In genomic region chr12:106140223-106140986, GRCh38 we compare ENCODE assay signal across 9 cellular contexts. TPM values are rescaled to one million over a fixed set of nuclear protein-coding genes. Genes with fewer than 3 reads are reported as not detected.
DNase-seq lines count a peak whose midpoint lies in the region; TF ChIP-seq lines count a peak whose summit lies in the region.
"Had no signal": no experiment of that assay in that cellular context is flagged by ENCODE, and none has a peak within 500 bp of the region (broad histone marks: within the 10 kb centered on the region; RNA-seq: fewer than 3 reads in every experiment).

No MANE protein-coding gene starts in this region.

- H3K4me3 ChIP-seq in ascending aorta (peak overlapping the region; percentile 87 to 95), iPS-20b (ENCODE audit: low read length) (peak overlapping the region; percentile 83), smooth muscle cell (peak overlapping the region; percentile 88)
- H3K4me3 ChIP-seq: K562 had no signal

- no peaks in the 10 kb centered on the region; the same call in 1 of the 2 replicates for H3K27me3 Mint-ChIP-seq in HFFc6 (ENCODE audit: insufficient read depth)

- TF ChIP-seq CTCF in HFFc6 (IDR thresholded peaks at IDR 0.05) (no peak), ascending aorta (IDR thresholded peaks at IDR 0.05) (no peak), smooth muscle cell (IDR thresholded peaks at IDR 0.05; ENCODE audit: borderline replicate concordance, insufficient read depth, poor library complexity, severe bottlenecking) (no peak)

- peak overlapping the region; percentile 98 to 99 for H3K27ac ChIP-seq in ascending aorta
- H3K27ac ChIP-seq in iPS-20b (ENCODE audit: low read length): peak overlapping the region; percentile 81
- H3K27ac ChIP-seq in smooth muscle cell (ENCODE audit: low read depth): peak overlapping the region; percentile 92

- H3K27me3 ChIP-seq in ascending aorta (no peaks in the 10 kb centered on the region), iPS-20b (ENCODE audit: insufficient read depth, low read length) (peaks cover 18% of the 10 kb centered on the region), smooth muscle cell (ENCODE audit: low read depth) (no peaks in the 10 kb centered on the region)

- H3K79me2 ChIP-seq in smooth muscle cell (ENCODE audit: low read depth): peaks cover 62% of the 10 kb centered on the region

- H3K4me1 Mint-ChIP-seq in HFFc6 (ENCODE audit: low read depth): peaks cover 74% of the 10 kb centered on the region

- H3K4me2 ChIP-seq in smooth muscle cell: peak overlapping the region; percentile 82

- H3K9me3 ChIP-seq in ascending aorta: no peaks in the 10 kb centered on the region
- no peaks in the 10 kb centered on the region for H3K9me3 ChIP-seq in iPS-20b (ENCODE audit: insufficient read depth, low read depth, low read length)
- no peaks in the 10 kb centered on the region for H3K9me3 ChIP-seq in smooth muscle cell (replicated peaks; ENCODE audit: low read depth)

- H3K9me3 Mint-ChIP-seq in HFFc6: no peaks in the 10 kb centered on the region

- H3K36me3 Mint-ChIP-seq in HFFc6 (ENCODE audit: low read depth): peaks cover 19% of the 10 kb centered on the region

- H3K36me3 ChIP-seq in ascending aorta (no peaks in the 10 kb centered on the region), iPS-20b (ENCODE audit: insufficient read depth, low read depth, low read length) (no peaks in the 10 kb centered on the region), smooth muscle cell (ENCODE audit: low read depth) (no peaks in the 10 kb centered on the region)

- DNase-seq in HFFc6 (no peak), ascending aorta (ENCODE audit: low spot score in 2 of 2) (no peak), smooth muscle cell (lab: John Stamatoyannopoulos, UW; ENCODE audit: unreplicated experiment) (no peak), OCI-M2 (lab: John Stamatoyannopoulos, UW; ENCODE audit: unreplicated experiment) (no peak)
- no peak for DNase-seq in stimulated activated CD4-positive, alpha-beta T cell treated with anti-CD3 and anti-CD28 coated beads, Interleukin-12 subunit alpha, Interleukin-12 subunit beta, amount 100 ng/mL, for 4 hours
- no peak for DNase-seq in stimulated activated CD4-positive, alpha-beta T cell treated with anti-CD3 and anti-CD28 coated beads, Interleukin-15, amount 100 ng/mL, for 24 hours
- no peak for DNase-seq in stimulated activated CD4-positive, alpha-beta T cell treated with anti-CD3 and anti-CD28 coated beads, Interleukin-4, amount 100 ng/mL, for 1 hour

- 18% methylated on average over 15 of the region's 15 CpGs for WGBS in smooth muscle cell (ENCODE audit: low lambda C conversion rate)

- H3K9ac ChIP-seq in iPS-20b (ENCODE audit: low read depth, low read length) (peak overlapping the region; percentile 90), smooth muscle cell (ENCODE audit: low read depth) (peak overlapping the region; percentile 88)

- H3K4me1 ChIP-seq in ascending aorta (peaks cover 0 to 25% of the 10 kb centered on the region in 2 donors), iPS-20b (ENCODE audit: insufficient read depth, low read length) (peaks cover 45% of the 10 kb centered on the region), smooth muscle cell (ENCODE audit: low read depth) (peaks cover 36% of the 10 kb centered on the region)

- H3K27ac Mint-ChIP-seq in HFFc6: peak overlapping the region; percentile 92

- H3K4me3 Mint-ChIP-seq in HFFc6: peak overlapping the region; percentile 91

- intact Hi-C loops in ascending aorta (cut with DNase I): loop anchor here (10.0 kb wide), 1 partner anchor 616 kb away; no protein-coding TSS in a partner anchor

- H2AFZ ChIP-seq in smooth muscle cell (ENCODE audit: low read depth): no peak overlapping the region

- H4K20me1 ChIP-seq in smooth muscle cell (ENCODE audit: low read depth): peaks cover 67% of the 10 kb centered on the region

- H3F3A ChIP-seq in smooth muscle cell (ENCODE audit: low read depth): peaks cover 31% of the 10 kb centered on the region

RNA-seq across cellular contexts. Expression of gene NUAK1, which starts 1.7 kb away (rescaled TPM):
- total RNA-seq in HFFc6 (2021; fragmentation: NEBNext Ultra II Directional; extraction: Animal tissue kit (Norgen Biotek cat#: 25700)): 10 to 100 TPM; 11.0 to 37.3 (median 14.1) TPM
- total RNA-seq in ascending aorta (29.7 TPM), smooth muscle cell (54.0 and 64.2 TPM in 2 replicates)
- 35.3 and 38.8 TPM in 2 replicates for polyA plus RNA-seq in smooth muscle cell
- polyA plus RNA-seq: K562 had no signal
